In the genomic region with DNA sequence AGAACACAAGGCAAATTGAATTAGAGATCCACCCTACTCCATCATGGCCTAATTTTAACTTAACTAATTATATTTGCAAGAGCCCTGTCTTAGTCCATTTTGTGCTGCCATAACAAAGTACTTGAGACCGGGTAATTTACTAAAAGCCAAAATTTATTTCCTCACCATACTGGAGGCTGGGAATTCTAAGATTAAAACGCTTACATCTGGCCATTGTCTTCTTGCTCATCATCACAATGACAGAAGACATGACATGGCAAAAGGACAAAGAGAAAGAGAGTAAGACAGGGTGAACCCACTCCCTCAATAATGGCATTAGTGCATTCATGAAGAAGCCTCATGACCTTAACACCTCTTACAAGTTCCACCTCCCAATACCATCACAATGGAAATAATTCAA, we compare ENCODE assay signal across 36 cellular contexts.
DNase-seq lines count a peak whose midpoint lies in the region; ATAC-seq, FAIRE-seq and TF ChIP-seq lines count a peak whose summit lies in the region.
"Had no signal": no experiment of that assay in that cellular context is flagged by ENCODE, and none has a peak within 500 bp of the region (broad histone marks: within the 10 kb centered on the region; RNA-seq: fewer than 3 reads in every experiment).

No MANE protein-coding gene starts in this region.

- ATAC-seq in GM23338, result no peak
- ATAC-seq in K562, result no peak
- no peak for ATAC-seq in lower lobe of right lung
- ATAC-seq in HG02642 (IDR thresholded peaks at IDR 0.05; ENCODE audit: poor library complexity, unreplicated experiment), result no peak
- ATAC-seq: A549; CD8-positive, alpha-beta T cell had no signal

- no peak overlapping the region for H4K5ac ChIP-seq in mesendoderm (ENCODE audit: low read length)

- no peaks in the 10 kb centered on the region for H3K27me3 Mint-ChIP-seq in GM23338 (ENCODE audit: insufficient read depth, low read depth, poor library complexity)
- H3K27me3 Mint-ChIP-seq: B cell; CD4-positive, alpha-beta memory T cell; CD4-positive, alpha-beta T cell; CD4-positive, CD25-positive, alpha-beta regulatory T cell; CD8-positive, alpha-beta memory T cell had no signal

- 3% methylated on average over 2 of the region's 2 CpGs for WGBS in K562 (ENCODE audit: insufficient coverage, low coverage, missing lambda C conversion rate)
- no CpG with 5 or more reads among the region's 2 CpGs for WGBS in mesendoderm (ENCODE audit: extremely low coverage, insufficient coverage, low lambda C conversion rate)

- H2BK5ac ChIP-seq in mesendoderm (ENCODE audit: low read length), result peak overlapping the region; percentile 37

- CTCF ChIA-PET in K562 (lab: Yijun Ruan, JAX; ENCODE audit: low intra/inter-chr PET ratio), result no interaction called here

- peak overlapping the region; percentile 36 for H3K4ac ChIP-seq in mesendoderm (ENCODE audit: low read depth, low read length)

- no TSS peak for BruUV-seq in K562 (replicated peaks; lab: Mats Ljungman, UMichigan)

- H3K23ac ChIP-seq in mesendoderm (ENCODE audit: low read length), result no peak overlapping the region

- no peak overlapping the region for H3K56ac ChIP-seq in mesendoderm (ENCODE audit: low read length)

- H3K9me3 ChIP-seq in K562 (replicated peaks; ENCODE audit: control insufficient read depth, insufficient read depth, low read depth, low read length) (no peaks in the 10 kb centered on the region; the same call in 1 of the 2 replicates), lower lobe of right lung (peaks cover under 1% of the 10 kb centered on the region)
- H3K9me3 ChIP-seq: A549, BE2C, BLaER1, Caco-2 had no signal

- H3K79me1 ChIP-seq in mesendoderm (ENCODE audit: low read length), result no peaks in the 10 kb centered on the region

- POLR2A ChIA-PET in K562 (lab: Yijun Ruan, JAX), result no interaction called here

- H3K27me3 ChIP-seq in GM23338 (ENCODE audit: insufficient read depth), result no peaks in the 10 kb centered on the region
- no peaks in the 10 kb centered on the region for H3K27me3 ChIP-seq in K562 (ENCODE audit: control insufficient read depth in 2 of 2, insufficient read depth in 2 of 2, low read length in 2 of 2)
- no peaks in the 10 kb centered on the region for H3K27me3 ChIP-seq in mesendoderm (ENCODE audit: insufficient read depth, low read length, poor library complexity)
- no peaks in the 10 kb centered on the region for H3K27me3 ChIP-seq in lower lobe of right lung (ENCODE audit: low read depth)
- H3K27me3 ChIP-seq in H7 (ENCODE audit: control insufficient read depth, insufficient read depth, low read length), result no peaks in the 10 kb centered on the region
- H3K27me3 ChIP-seq: BE2C; BLaER1; BLaER1 treated with 17β-estradiol and CSF1 and Interleukin-3, amounts not matched to agents 10 nM and 100 nM had no signal

- no peaks in the 10 kb centered on the region for H3K36me3 Mint-ChIP-seq in GM23338 (ENCODE audit: low read depth)
- H3K36me3 Mint-ChIP-seq: CD14-positive monocyte; CD4-positive, alpha-beta memory T cell; CD4-positive, CD25-positive, alpha-beta regulatory T cell; CD8-positive, alpha-beta memory T cell; CD8-positive, alpha-beta T cell had no signal

- peak overlapping the region; percentile 57; the same call in 1 of the 2 replicates for H2AFZ ChIP-seq in GM23338
- H2AFZ ChIP-seq in K562 (ENCODE audit: low read depth, low read length), result no peak overlapping the region

- H3K4me3 Mint-ChIP-seq in GM23338, result no peak overlapping the region
- H3K4me3 Mint-ChIP-seq: B cell; CD14-positive monocyte; CD4-positive, alpha-beta memory T cell; CD4-positive, alpha-beta T cell; CD4-positive, CD25-positive, alpha-beta regulatory T cell; CD8-positive, alpha-beta memory T cell; CD8-positive, alpha-beta T cell had no signal

- peak overlapping the region; percentile 55 for H2BK120ac ChIP-seq in mesendoderm (ENCODE audit: low read depth, low read length)

- H4K8ac ChIP-seq in mesendoderm (ENCODE audit: low read depth, low read length), result no peak overlapping the region

- H3K79me2 ChIP-seq in GM23338 (replicated peaks; ENCODE audit: insufficient read depth) (no peaks in the 10 kb centered on the region), K562 (ENCODE audit: control insufficient read depth, insufficient read depth, low read length) (no peaks in the 10 kb centered on the region), mesendoderm (ENCODE audit: control insufficient read depth, insufficient read depth, low read length) (no peaks in the 10 kb centered on the region)

- H3K9me3 Mint-ChIP-seq in GM23338, result no peaks in the 10 kb centered on the region; the same call in 2 of the 3 replicates
- H3K9me3 Mint-ChIP-seq: CD4-positive, alpha-beta T cell had no signal

- no peak overlapping the region for H2AK5ac ChIP-seq in mesendoderm (ENCODE audit: low read length)

- no peaks in the 10 kb centered on the region for H3K9me1 ChIP-seq in K562 (ENCODE audit: control insufficient read depth, insufficient read depth, low read length)

- peak overlapping the region; percentile 64 for H3K18ac ChIP-seq in mesendoderm (ENCODE audit: low read length)

- TF ChIP-seq POLR2A in K562 (conservative IDR thresholded peaks at IDR 0.05), result no peak

- H3K36me3 ChIP-seq in GM23338 (ENCODE audit: insufficient read depth), result no peaks in the 10 kb centered on the region; the same call in 1 of the 2 replicates
- H3K36me3 ChIP-seq in K562 (ENCODE audit: control insufficient read depth, insufficient read depth, low read length), result no peaks in the 10 kb centered on the region
- H3K36me3 ChIP-seq in mesendoderm (ENCODE audit: control insufficient read depth, insufficient read depth, low read length), result no peaks in the 10 kb centered on the region
- no peaks in the 10 kb centered on the region for H3K36me3 ChIP-seq in lower lobe of right lung
- H3K36me3 ChIP-seq in H7 (replicated peaks; ENCODE audit: control insufficient read depth, insufficient read depth, low read length), result no peaks in the 10 kb centered on the region
- H3K36me3 ChIP-seq: BE2C; BLaER1; BLaER1 treated with 17β-estradiol and CSF1 and Interleukin-3, amounts not matched to agents 10 nM and 100 nM had no signal

- H4K20me1 ChIP-seq in GM23338 (replicated peaks; ENCODE audit: insufficient read depth) (no peaks in the 10 kb centered on the region), K562 (replicated peaks; ENCODE audit: control insufficient read depth, insufficient read depth, low read length) (no peaks in the 10 kb centered on the region)
- H4K20me1 ChIP-seq: BLaER1; BLaER1 treated with 17β-estradiol and CSF1 and Interleukin-3, amounts not matched to agents 10 nM and 100 nM had no signal

- H3K9me2 ChIP-seq in GM23338 (ENCODE audit: insufficient read depth), result peaks cover 10% of the 10 kb centered on the region

- H3K4me3 ChIP-seq in GM23338 (no peak overlapping the region), K562 (no peak overlapping the region), mesendoderm (ENCODE audit: low read length) (no peak overlapping the region), lower lobe of right lung (no peak overlapping the region), H7 (ENCODE audit: insufficient read depth, low read depth, low read length) (no peak overlapping the region)
- H3K4me3 ChIP-seq: A549; BLaER1; BLaER1 treated with 17β-estradiol and CSF1 and Interleukin-3, amounts not matched to agents 10 nM and 100 nM had no signal

- H3K27ac Mint-ChIP-seq in GM23338, result no peak overlapping the region
- H3K27ac Mint-ChIP-seq: B cell; CD14-positive monocyte; CD4-positive, alpha-beta memory T cell; CD4-positive, alpha-beta T cell; CD4-positive, CD25-positive, alpha-beta regulatory T cell; CD8-positive, alpha-beta memory T cell; CD8-positive, alpha-beta T cell had no signal

- intact Hi-C loops in K562 (cut with micrococcal nuclease) (no loop called here), lower lobe of right lung (cut with DNase I) (no loop called here)

- H3K27ac ChIP-seq in GM23338 (ENCODE audit: low read depth), result no peak overlapping the region
- H3K27ac ChIP-seq in K562 (ENCODE audit: extremely low read depth, low read depth, low read length), result no peak overlapping the region
- H3K27ac ChIP-seq in mesendoderm (ENCODE audit: low read depth, low read length), result no peak overlapping the region
- H3K27ac ChIP-seq in lower lobe of right lung, result no peak overlapping the region
- H3K27ac ChIP-seq: 22Rv1; A549; BLaER1; BLaER1 treated with 17β-estradiol and CSF1 and Interleukin-3, amounts not matched to agents 10 nM and 100 nM; C4-2B had no signal

- H3K4me1 Mint-ChIP-seq in GM23338, result peaks cover 11% of the 10 kb centered on the region
- H3K4me1 Mint-ChIP-seq: B cell; CD14-positive monocyte; CD4-positive, alpha-beta memory T cell; CD4-positive, CD25-positive, alpha-beta regulatory T cell; CD8-positive, alpha-beta memory T cell had no signal

- DNase-seq in GM23338 (ENCODE audit: low spot score) (no peak), SK-N-DZ (ENCODE audit: low spot score) (peak; percentile 98), K562 (ENCODE audit: extremely low read depth in 1 of 4, low spot score in 3 of 4) (no peak), mesendoderm (no peak), NCI-H510A (lab: John Stamatoyannopoulos, UW) (no peak), lower lobe of right lung (no peak), H7 (no peak)
- DNase-seq: 8988T; ACHN; AML-193; BE2C; C1 segment of cervical spinal cord; Caco-2; Calu3; CD4-positive, alpha-beta memory T cell; CD4-positive, alpha-beta T cell; CD4-positive, CD25-positive, alpha-beta regulatory T cell; CD8-positive, alpha-beta memory T cell; CD8-positive, alpha-beta T cell; COR-L47; DMS 273 treated with DMSO at 0.1 percent for 48 hours; DMS153; DMS53; DMS79; DMS79 treated with DMSO at 0.1 percent for 48 hours; DND-41; EL had no signal

- TF ChIP-seq EP300 in K562 (IDR thresholded peaks at IDR 0.05; ENCODE audit: low read length), result no peak

- H2BK15ac ChIP-seq in mesendoderm (replicated peaks; ENCODE audit: low read depth), result no peak overlapping the region

- TF ChIP-seq RAD21 in K562 (CRISPR knock-in tag; conservative IDR thresholded peaks at IDR 0.05 in 1 of 2, IDR thresholded peaks at IDR 0.05 in 1 of 2), result no peak

- H3K9ac ChIP-seq in K562 (ENCODE audit: insufficient read depth in 1 of 2, low read depth in 2 of 2, low read length in 2 of 2), result no peak overlapping the region
- H3K9ac ChIP-seq in mesendoderm (ENCODE audit: low read length), result no peak overlapping the region
- H3K9ac ChIP-seq: BLaER1; BLaER1 treated with 17β-estradiol and CSF1 and Interleukin-3, amounts not matched to agents 10 nM and 100 nM had no signal

- no peak for FAIRE-seq in K562 (lab: Jason Lieb, UNC)
- FAIRE-seq: D721Med had no signal

- no peak overlapping the region for H3K4me2 ChIP-seq in GM23338
- no peak overlapping the region for H3K4me2 ChIP-seq in K562 (ENCODE audit: insufficient read depth, low read length)
- no peak overlapping the region for H3K4me2 ChIP-seq in mesendoderm (ENCODE audit: low read length)
- H3K4me2 ChIP-seq: A549; BLaER1; BLaER1 treated with 17β-estradiol and CSF1 and Interleukin-3, amounts not matched to agents 10 nM and 100 nM had no signal

- H3F3A ChIP-seq in GM23338 (replicated peaks; ENCODE audit: low read depth), result no peaks in the 10 kb centered on the region

- TF ChIP-seq CTCF in GM23338 (conservative IDR thresholded peaks at IDR 0.05; ENCODE audit: low read depth in 2 of 2) (no peak), K562 (IDR thresholded peaks at IDR 0.05 in 2 of 3, conservative IDR thresholded peaks at IDR 0.05 in 1 of 3; ENCODE audit: insufficient read depth in 2 of 3, low read depth in 1 of 3, low read length in 3 of 3) (no peak), lower lobe of right lung (IDR thresholded peaks at IDR 0.05) (no peak)

- H3K4me1 ChIP-seq in GM23338 (ENCODE audit: insufficient read depth) (peaks cover 3% of the 10 kb centered on the region), K562 (replicated peaks in 1 of 2; ENCODE audit: control insufficient read depth in 2 of 2, insufficient read depth in 2 of 2, low read length in 2 of 2) (no peaks in the 10 kb centered on the region), mesendoderm (ENCODE audit: control insufficient read depth, low read depth, low read length) (no peaks in the 10 kb centered on the region), lower lobe of right lung (no peaks in the 10 kb centered on the region)
- H3K4me1 ChIP-seq: BE2C; BLaER1; BLaER1 treated with 17β-estradiol and CSF1 and Interleukin-3, amounts not matched to agents 10 nM and 100 nM; Caco-2 had no signal

- in situ Hi-C loops in K562 (cut with MboI), result no loop called here
